In genomic region chr6:161226005-161226964, GRCh38 we compare ENCODE assay signal across 8 cellular contexts. TPM values are rescaled to one million over a fixed set of nuclear protein-coding genes. Genes with fewer than 3 reads are reported as not detected.
DNase-seq lines count a peak whose midpoint lies in the region; ATAC-seq and TF ChIP-seq lines count a peak whose summit lies in the region.
"Had no signal": no experiment of that assay in that cellular context is flagged by ENCODE, and none has a peak within 500 bp of the region (broad histone marks: within the 10 kb centered on the region; RNA-seq: fewer than 3 reads in every experiment).

No MANE protein-coding gene starts in this region.

- WGBS in ovary, 3 donors, result 24 to 27% (median 25%) methylated on average over 8 of the region's 8 CpGs

- H3K4me1 ChIP-seq in ovary (ENCODE audit: insufficient read depth) (peaks cover 17% of the 10 kb centered on the region), foreskin keratinocyte (peaks cover 7% of the 10 kb centered on the region)

- peaks cover 0 to 6% of the 10 kb centered on the region in 2 donors for H3K9me3 Mint-ChIP-seq in activated naive CD4-positive, alpha-beta T cell treated with anti-CD3 and anti-CD28 coated beads, Interleukin-2, amount 50 U/mL, for 72 hours

- intact Hi-C loops in ovary (cut with DNase I), result no loop called here

- H3K36me3 Mint-ChIP-seq in activated naive CD4-positive, alpha-beta T cell treated with anti-CD3 and anti-CD28 coated beads, Interleukin-2, amount 50 U/mL, for 72 hours, result peaks cover 6 to 8% of the 10 kb centered on the region in 2 donors

- H3K4me3 ChIP-seq in ovary, result no peak overlapping the region

- no peaks in the 10 kb centered on the region for H3K27me3 ChIP-seq in ovary
- no peaks in the 10 kb centered on the region for H3K27me3 ChIP-seq in foreskin keratinocyte

- H3K9me3 ChIP-seq in ovary, result no peaks in the 10 kb centered on the region

- DNase-seq in GM19240 (ENCODE audit: insufficient read length, low spot score) (peak; percentile 26), ovary (peak in 3 of 5 donors; percentile 31 to 46 (median 31)), putamen (ENCODE audit: low spot score) (no peak), EL (no peak), foreskin keratinocyte (no peak)
- no peak for DNase-seq in activated naive CD4-positive, alpha-beta T cell treated with anti-CD3 and anti-CD28 coated beads, Interleukin-2, amount 50 U/mL, for 72 hours (ENCODE audit: low spot score in 2 of 2)
- DNase-seq: NCI-H2081 had no signal

- no peaks in the 10 kb centered on the region for H3K36me3 ChIP-seq in ovary

- no peak for TF ChIP-seq POLR2A in ovary (IDR thresholded peaks at IDR 0.05)

- H3K27ac Mint-ChIP-seq in activated naive CD4-positive, alpha-beta T cell treated with anti-CD3 and anti-CD28 coated beads, Interleukin-2, amount 50 U/mL, for 72 hours, result peak overlapping the region; percentile 12 to 45

- H3K27ac ChIP-seq in ovary (peak overlapping the region; percentile 33 to 68), foreskin keratinocyte (no peak overlapping the region)

- TF ChIP-seq EP300 in ovary (IDR thresholded peaks at IDR 0.05), result no peak

- TF ChIP-seq CTCF in ovary (IDR thresholded peaks at IDR 0.05) (no peak), foreskin keratinocyte (conservative IDR thresholded peaks at IDR 0.05) (no peak)

- ATAC-seq in HG02981 (IDR thresholded peaks at IDR 0.05; ENCODE audit: unreplicated experiment), result peak; percentile 38
- peak; percentile 41 to 61 for ATAC-seq in activated naive CD4-positive, alpha-beta T cell treated with anti-CD3 and anti-CD28 coated beads, Interleukin-2, amount 50 U/mL, for 72 hours
- ATAC-seq in foreskin keratinocyte, result no peak

RNA-seq across cellular contexts. Expression of gene AGPAT4, which starts 47.6 kb away (rescaled TPM):
- 1 to 10 TPM; 7.3 to 8.9 TPM for total RNA-seq in activated naive CD4-positive, alpha-beta T cell treated with anti-CD3 and anti-CD28 coated beads, Interleukin-2, amount 50 U/mL, for 72 hours
- total RNA-seq in ovary, result 10 to 100 TPM in 4 of 7 donors, 1 to 10 TPM in 3; 7.0 to 13.7 (median 10.5) TPM
- 1 to 10 TPM; 4.4 to 8.9 TPM for polyA plus RNA-seq in ovary
- 3.9 and 5.8 TPM in 2 replicates for total RNA-seq in foreskin keratinocyte
- polyA plus RNA-seq in foreskin keratinocyte, result 2.3 and 3.1 TPM in 2 replicates

Comparison
In these comparisons a context has a peak if more than half of its experiments do, and no peak if none do; other contexts are left out.
1. DNase-seq: peak in GM19240 (single experiment) and ovary (3 of 5); none in activated naive CD4-positive, alpha-beta T cell treated with anti-CD3 and anti-CD28 coated beads, Interleukin-2, amount 50 U/mL, for 72 hours (0 of 2), putamen (single experiment), EL (single experiment) and foreskin keratinocyte (0 of 2).